ENCODE assay signal across 1 cellular context in the genomic region with DNA sequence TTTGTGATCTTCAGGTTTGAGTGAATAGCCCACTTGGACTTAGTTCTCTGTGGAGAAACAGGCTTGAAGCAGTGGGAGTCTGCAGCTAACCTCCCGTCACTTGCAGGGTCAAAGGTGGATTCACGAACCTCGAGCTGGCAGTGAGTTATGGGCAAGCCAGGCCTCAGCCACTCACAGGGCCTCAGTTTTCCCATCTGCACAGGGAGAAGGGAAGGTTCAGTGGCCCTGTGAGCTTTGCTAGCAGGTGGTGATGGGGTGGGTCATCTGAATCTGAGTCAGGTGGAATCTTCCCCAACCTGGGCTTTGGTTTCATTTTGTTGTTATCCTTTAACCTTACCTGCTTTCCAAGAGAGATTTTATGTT.
TF ChIP-seq lines count a peak whose summit lies in the region.

No MANE protein-coding gene starts in this region.

TF ChIP-seq in WTC11, 78 proteins besides CTCF, POLR2A, EP300 and RAD21 (continued from another document):
- TF ChIP-seq, protein P1, sequence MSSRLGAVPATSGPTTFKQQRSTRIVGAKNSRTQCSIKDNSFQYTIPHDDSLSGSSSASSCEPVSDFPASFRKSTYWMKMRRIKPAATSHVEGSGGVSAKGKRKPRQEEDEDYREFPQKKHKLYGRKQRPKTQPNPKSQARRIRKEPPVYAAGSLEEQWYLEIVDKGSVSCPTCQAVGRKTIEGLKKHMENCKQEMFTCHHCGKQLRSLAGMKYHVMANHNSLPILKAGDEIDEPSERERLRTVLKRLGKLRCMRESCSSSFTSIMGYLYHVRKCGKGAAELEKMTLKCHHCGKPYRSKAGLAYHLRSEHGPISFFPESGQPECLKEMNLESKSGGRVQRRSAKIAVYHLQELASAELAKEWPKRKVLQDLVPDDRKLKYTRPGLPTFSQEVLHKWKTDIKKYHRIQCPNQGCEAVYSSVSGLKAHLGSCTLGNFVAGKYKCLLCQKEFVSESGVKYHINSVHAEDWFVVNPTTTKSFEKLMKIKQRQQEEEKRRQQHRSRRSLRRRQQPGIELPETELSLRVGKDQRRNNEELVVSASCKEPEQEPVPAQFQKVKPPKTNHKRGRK (CRISPR knock-in tag; IDR thresholded peaks at IDR 0.05; ENCODE audit: borderline replicate concordance): no peak
- TF ChIP-seq, protein P2, sequence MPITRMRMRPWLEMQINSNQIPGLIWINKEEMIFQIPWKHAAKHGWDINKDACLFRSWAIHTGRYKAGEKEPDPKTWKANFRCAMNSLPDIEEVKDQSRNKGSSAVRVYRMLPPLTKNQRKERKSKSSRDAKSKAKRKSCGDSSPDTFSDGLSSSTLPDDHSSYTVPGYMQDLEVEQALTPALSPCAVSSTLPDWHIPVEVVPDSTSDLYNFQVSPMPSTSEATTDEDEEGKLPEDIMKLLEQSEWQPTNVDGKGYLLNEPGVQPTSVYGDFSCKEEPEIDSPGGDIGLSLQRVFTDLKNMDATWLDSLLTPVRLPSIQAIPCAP (CRISPR knock-in tag; IDR thresholded peaks at IDR 0.05): no peak
- TF ChIP-seq, protein P3, sequence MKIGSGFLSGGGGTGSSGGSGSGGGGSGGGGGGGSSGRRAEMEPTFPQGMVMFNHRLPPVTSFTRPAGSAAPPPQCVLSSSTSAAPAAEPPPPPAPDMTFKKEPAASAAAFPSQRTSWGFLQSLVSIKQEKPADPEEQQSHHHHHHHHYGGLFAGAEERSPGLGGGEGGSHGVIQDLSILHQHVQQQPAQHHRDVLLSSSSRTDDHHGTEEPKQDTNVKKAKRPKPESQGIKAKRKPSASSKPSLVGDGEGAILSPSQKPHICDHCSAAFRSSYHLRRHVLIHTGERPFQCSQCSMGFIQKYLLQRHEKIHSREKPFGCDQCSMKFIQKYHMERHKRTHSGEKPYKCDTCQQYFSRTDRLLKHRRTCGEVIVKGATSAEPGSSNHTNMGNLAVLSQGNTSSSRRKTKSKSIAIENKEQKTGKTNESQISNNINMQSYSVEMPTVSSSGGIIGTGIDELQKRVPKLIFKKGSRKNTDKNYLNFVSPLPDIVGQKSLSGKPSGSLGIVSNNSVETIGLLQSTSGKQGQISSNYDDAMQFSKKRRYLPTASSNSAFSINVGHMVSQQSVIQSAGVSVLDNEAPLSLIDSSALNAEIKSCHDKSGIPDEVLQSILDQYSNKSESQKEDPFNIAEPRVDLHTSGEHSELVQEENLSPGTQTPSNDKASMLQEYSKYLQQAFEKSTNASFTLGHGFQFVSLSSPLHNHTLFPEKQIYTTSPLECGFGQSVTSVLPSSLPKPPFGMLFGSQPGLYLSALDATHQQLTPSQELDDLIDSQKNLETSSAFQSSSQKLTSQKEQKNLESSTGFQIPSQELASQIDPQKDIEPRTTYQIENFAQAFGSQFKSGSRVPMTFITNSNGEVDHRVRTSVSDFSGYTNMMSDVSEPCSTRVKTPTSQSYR (CRISPR knock-in tag; IDR thresholded peaks at IDR 0.05): no peak
- TF ChIP-seq, protein P4, sequence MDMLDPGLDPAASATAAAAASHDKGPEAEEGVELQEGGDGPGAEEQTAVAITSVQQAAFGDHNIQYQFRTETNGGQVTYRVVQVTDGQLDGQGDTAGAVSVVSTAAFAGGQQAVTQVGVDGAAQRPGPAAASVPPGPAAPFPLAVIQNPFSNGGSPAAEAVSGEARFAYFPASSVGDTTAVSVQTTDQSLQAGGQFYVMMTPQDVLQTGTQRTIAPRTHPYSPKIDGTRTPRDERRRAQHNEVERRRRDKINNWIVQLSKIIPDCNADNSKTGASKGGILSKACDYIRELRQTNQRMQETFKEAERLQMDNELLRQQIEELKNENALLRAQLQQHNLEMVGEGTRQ (CRISPR knock-in tag; IDR thresholded peaks at IDR 0.05): no peak
